ENCODE assay signal across 8 cellular contexts in genomic region chr7:106793015-106793651, GRCh38.
DNase-seq lines count a peak whose midpoint lies in the region; ATAC-seq and TF ChIP-seq lines count a peak whose summit lies in the region.

No MANE protein-coding gene starts in this region.

- H3K4me1 Mint-ChIP-seq in MCF 10A (ENCODE audit: insufficient read depth, unreplicated experiment) = no peaks in the 10 kb centered on the region
- H3K4me1 Mint-ChIP-seq in memory B cell = no peaks in the 10 kb centered on the region

- no TSS peak for BruUV-seq in MCF 10A (replicated peaks; lab: Mats Ljungman, UMichigan)

- H3K36me3 Mint-ChIP-seq in MCF 10A (ENCODE audit: insufficient read depth, unreplicated experiment) (peaks cover 6% of the 10 kb centered on the region), memory B cell (no peaks in the 10 kb centered on the region)

- TF ChIP-seq CTCF in AG10803 (conservative IDR thresholded peaks at IDR 0.05; ENCODE audit: low read length) (peak; percentile 69), GM10248 (IDR thresholded peaks at IDR 0.05; ENCODE audit: control extremely low read depth, extremely low read depth, low read depth, missing control alignments) (peak; percentile 68), MCF 10A (IDR thresholded peaks at IDR 0.05; ENCODE audit: unreplicated experiment) (peak; percentile 77)

- DNase-seq in AG10803 (ENCODE audit: low read depth) (peak; percentile 19), GM10248 (ENCODE audit: extremely low spot score) (peak; percentile 42), NCI-H345 treated with DMSO at 0.1 percent for 48 hours (lab: John Stamatoyannopoulos, UW; ENCODE audit: unreplicated experiment) (peak; percentile 28), MCF 10A (ENCODE audit: unreplicated experiment) (peak; percentile 54), memory B cell (ENCODE audit: low spot score in 2 of 2) (peak; percentile 40 to 48), globus pallidus (ENCODE audit: low spot score) (no peak), hippocampal formation (lab: John Stamatoyannopoulos, UW) (no peak)

- POLR2A ChIA-PET in GM10248 (lab: Yijun Ruan, JAX) = no interaction called here
- POLR2A ChIA-PET in MCF 10A (lab: Yijun Ruan, JAX) = interaction anchor here (0.6 to 1.3 kb wide), 5 partner anchors 354 to 909 kb away, joined by 3 to 4 read pairs (median 3); no protein-coding TSS in a partner anchor

- H3K27ac Mint-ChIP-seq in MCF 10A (ENCODE audit: low read depth, unreplicated experiment) (no peak overlapping the region), memory B cell (no peak overlapping the region)

- intact Hi-C loops in MCF 10A (cut with micrococcal nuclease) = loop anchor here (1.0 to 10.0 kb wide), 3 partner anchors 152 to 1084 kb away; no protein-coding TSS in a partner anchor

- H3K27me3 Mint-ChIP-seq in MCF 10A (ENCODE audit: insufficient read depth, unreplicated experiment) (peaks cover 42% of the 10 kb centered on the region), memory B cell (no peaks in the 10 kb centered on the region)

- ATAC-seq in memory B cell (ENCODE audit: low read depth) = peak; percentile 43
- no peak for ATAC-seq in HG02642 (IDR thresholded peaks at IDR 0.05; ENCODE audit: poor library complexity, unreplicated experiment)

- CTCF ChIA-PET in GM10248 (lab: Yijun Ruan, JAX) (interaction anchor here (0.8 to 6.1 kb wide), 23 partner anchors 10 to 1086 kb away, joined by 3 to 95 read pairs (median 3); no protein-coding TSS in a partner anchor), MCF 10A (lab: Yijun Ruan, JAX) (interaction anchor here (0.6 to 6.7 kb wide), 27 partner anchors 10 to 1086 kb away, joined by 3 to 125 read pairs (median 3); partner anchors contain the start of gene CCDC71L)

- H3K4me3 ChIP-seq in AG10803 (ENCODE audit: low read length) = no peak overlapping the region

- H3K9me3 Mint-ChIP-seq in MCF 10A (ENCODE audit: unreplicated experiment) = no peaks in the 10 kb centered on the region
- H3K9me3 Mint-ChIP-seq in memory B cell = peaks cover 1% of the 10 kb centered on the region

- no peak overlapping the region for H3K4me3 Mint-ChIP-seq in MCF 10A (ENCODE audit: unreplicated experiment)
- H3K4me3 Mint-ChIP-seq in memory B cell = no peak overlapping the region

Comparison
In these comparisons a context has a peak if more than half of its experiments do, and no peak if none do; other contexts are left out.
1. DNase-seq: peak in AG10803 (single experiment), GM10248 (single experiment), NCI-H345 treated with DMSO at 0.1 percent for 48 hours (single experiment), MCF 10A (single experiment) and memory B cell (2 of 2); none in globus pallidus (single experiment) and hippocampal formation (0 of 2).
2. Peak in every context shown above with its lines, with median percentiles within 50 percentile points of each other: CTCF ChIP-seq.